In the genomic region with DNA sequence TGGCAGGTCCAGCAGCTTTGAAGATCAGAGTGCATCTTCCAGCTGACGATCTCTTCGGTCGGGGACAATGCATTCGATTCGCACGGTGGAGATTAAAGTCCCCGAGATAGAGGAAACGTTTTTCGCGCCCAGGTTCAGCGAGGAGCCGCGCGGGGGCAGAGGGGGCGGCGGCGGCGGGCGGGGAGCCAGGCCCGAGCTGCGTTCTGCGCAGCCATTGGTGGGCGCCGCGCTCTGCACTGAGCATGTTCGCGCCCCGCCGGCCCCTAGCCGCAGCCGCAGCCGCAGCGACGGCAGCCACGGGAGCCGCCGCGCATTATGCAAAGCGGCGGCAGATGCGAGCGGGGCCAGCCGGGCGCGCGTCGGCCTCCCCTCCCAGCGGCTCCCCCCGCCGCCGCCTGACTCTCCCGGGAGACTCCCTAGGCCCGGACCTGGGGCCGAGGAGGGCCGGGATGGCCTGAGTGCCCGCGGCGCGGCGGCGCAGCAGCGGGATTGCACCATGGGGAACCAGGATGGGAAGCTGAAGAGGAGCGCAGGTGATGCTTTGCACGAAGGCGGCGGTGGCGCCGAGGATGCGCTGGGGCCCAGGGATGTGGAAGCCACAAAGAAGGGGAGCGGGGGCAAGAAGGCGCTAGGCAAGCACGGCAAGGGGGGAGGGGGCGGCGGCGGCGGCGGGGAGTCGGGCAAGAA, we compare ENCODE assay signal across 8 cellular contexts. TPM values are rescaled to one million over a fixed set of nuclear protein-coding genes. Genes with fewer than 3 reads are reported as not detected.
DNase-seq lines count a peak whose midpoint lies in the region; ATAC-seq and TF ChIP-seq lines count a peak whose summit lies in the region.

A gene (plus strand): TSS at position 270 of the 687 bp plus-strand sequence. CDS start 227 bp downstream, at position 497.

- no peak within 1 kb of the TSS for H3K27ac ChIP-seq in BLaER1 treated with 17β-estradiol and CSF1 and Interleukin-3, amounts not matched to agents 10 nM and 100 nM
- H3K27ac ChIP-seq in SK-N-MC, result no peak within 1 kb of the TSS

- H3K27me3 ChIP-seq in BLaER1 treated with 17β-estradiol and CSF1 and Interleukin-3, amounts not matched to agents 10 nM and 100 nM, result peaks cover 4 to 34% (median 16%) of the 10 kb centered on the region in 11 experiments; a peak in 16 of 22 replicates

- H4K20me1 ChIP-seq in BLaER1 treated with 17β-estradiol and CSF1 and Interleukin-3, amounts not matched to agents 10 nM and 100 nM, result no peaks in the 10 kb centered on the region

- peaks cover 0 to 11% (median 0%) of the 10 kb centered on the region in 10 experiments; a peak in 2 of 20 replicates for H3K4me1 ChIP-seq in BLaER1 treated with 17β-estradiol and CSF1 and Interleukin-3, amounts not matched to agents 10 nM and 100 nM

- H3K36me3 ChIP-seq in BLaER1 treated with 17β-estradiol and CSF1 and Interleukin-3, amounts not matched to agents 10 nM and 100 nM, result no peaks in the 10 kb centered on the region
- no peaks in the 10 kb centered on the region for H3K36me3 ChIP-seq in SK-N-MC (ENCODE audit: insufficient read depth, low read length)

- peak within 1 kb of the TSS; percentile 69 to 87 (median 80) for H3K4me2 ChIP-seq in BLaER1 treated with 17β-estradiol and CSF1 and Interleukin-3, amounts not matched to agents 10 nM and 100 nM

- DNase-seq in HK-2 (ENCODE audit: unreplicated experiment) (peak; percentile 22), SK-N-MC (ENCODE audit: low read depth, low spot score) (no peak), fibroblast of villous mesenchyme (ENCODE audit: low read depth) (peak; percentile 23), occipital lobe (lab: John Stamatoyannopoulos, UW) (peak; percentile 45), left lobe of liver (ENCODE audit: low spot score) (no peak)

- peak within 1 kb of the TSS in 5 of 11 experiments; percentile 26 to 57 (median 35); a peak in 6 of 22 replicates for H3K9ac ChIP-seq in BLaER1 treated with 17β-estradiol and CSF1 and Interleukin-3, amounts not matched to agents 10 nM and 100 nM
- no peak within 1 kb of the TSS for H3K9ac ChIP-seq in SK-N-MC (ENCODE audit: insufficient read length)

- H3K9me3 ChIP-seq in BLaER1 treated with 17β-estradiol and CSF1 and Interleukin-3, amounts not matched to agents 10 nM and 100 nM (replicated peaks in 1 of 11), result peaks cover 11 to 24% (median 18%) of the 10 kb centered on the region in 11 experiments; a peak in 19 of 22 replicates
- no peaks in the 10 kb centered on the region for H3K9me3 ChIP-seq in SK-N-MC (ENCODE audit: low read depth, low read length)

- ATAC-seq in left lobe of liver (no peak), GM18858 (IDR thresholded peaks at IDR 0.05; ENCODE audit: unreplicated experiment) (no peak), HG02973 (IDR thresholded peaks at IDR 0.05; ENCODE audit: unreplicated experiment) (no peak)

- TF ChIP-seq CTCF in fibroblast of villous mesenchyme (IDR thresholded peaks at IDR 0.05; ENCODE audit: insufficient read depth, low read depth, low read length), result no peak

- peak within 1 kb of the TSS; percentile 47 to 69 (median 58) for H3K4me3 ChIP-seq in BLaER1 treated with 17β-estradiol and CSF1 and Interleukin-3, amounts not matched to agents 10 nM and 100 nM
- H3K4me3 ChIP-seq in SK-N-MC (peak within 1 kb of the TSS; percentile 33; the same call in 1 of the 2 replicates), fibroblast of villous mesenchyme (ENCODE audit: low read depth, low read length) (peak within 1 kb of the TSS; percentile 61)

RNA-seq across cellular contexts. Expression of the gene that starts here (rescaled TPM):
- total RNA-seq in fibroblast of villous mesenchyme, result 19.0 and 35.0 TPM in 2 replicates
- total RNA-seq in occipital lobe, result 61.1 TPM
- total RNA-seq in left lobe of liver, result not detected

Comparison
In these comparisons a context has a peak if more than half of its experiments do, and no peak if none do; other contexts are left out.
1. RNA of the gene that starts here (total RNA-seq): 61.1 TPM in occipital lobe (single experiment) and 19.0 to 35.0 TPM in fibroblast of villous mesenchyme; not detected in left lobe of liver (single experiment); every median in the first group is over 10 times any median in the second.
2. DNase-seq: peak in HK-2 (single experiment), fibroblast of villous mesenchyme (single experiment) and occipital lobe (single experiment); none in SK-N-MC (single experiment) and left lobe of liver (single experiment).
3. Peak in every context shown above with its lines, with median percentiles within 50 percentile points of each other: H3K4me3 ChIP-seq.